ENCODE assay signal across 1 cellular context in genomic region chr1:3650248-3651010, GRCh38.
TF ChIP-seq lines count a peak whose summit lies in the region.

No MANE protein-coding gene starts in this region.

TF ChIP-seq in WTC11, 78 proteins besides CTCF, POLR2A, EP300 and RAD21 (continued from another document):
- TF ChIP-seq MLX (CRISPR knock-in tag; IDR thresholded peaks at IDR 0.05) (no peak), SMAD4 (CRISPR knock-in tag; IDR thresholded peaks at IDR 0.05) (no peak), TEAD1 (CRISPR knock-in tag; IDR thresholded peaks at IDR 0.05) (no peak)
TF ChIP-seq in WTC11: peak in this region for 0.
